11 cellular contexts compared by ENCODE assay signal in genomic region chr10:79072994-79073654, GRCh38. TPM values are rescaled to one million over a fixed set of nuclear protein-coding genes. Genes with fewer than 3 reads are reported as not detected.
A peak's percentile ranks its signal among the peaks of the same experiment; 100 is the strongest.
DNase-seq lines count a peak whose midpoint lies in the region; ATAC-seq and TF ChIP-seq lines count a peak whose summit lies in the region.
"Had no signal": no experiment of that assay in that cellular context is flagged by ENCODE, and none has a peak within 500 bp of the region (broad histone marks: within the 10 kb centered on the region; RNA-seq: fewer than 3 reads in every experiment).

No MANE protein-coding gene starts in this region.

- H3K9me3 Mint-ChIP-seq in CD4-positive, alpha-beta T cell, result no peaks in the 10 kb centered on the region
- H3K9me3 Mint-ChIP-seq: activated CD4-positive, alpha-beta T cell treated with anti-CD3 and anti-CD28 coated beads, Interleukin-2, amount 10 ng/mL, durations not matched to agents 24 days and 14 days; immature natural killer cell had no signal

- H3K27ac ChIP-seq in CD4-positive, alpha-beta T cell (ENCODE audit: low read depth, low read length), result no peak overlapping the region
- peak overlapping the region; percentile 75 for H3K27ac ChIP-seq in Panc1 (ENCODE audit: low read length)
- H3K27ac ChIP-seq in rectal smooth muscle tissue (ENCODE audit: low read depth, low read length), result peak overlapping the region; percentile 99

- POLR2A ChIA-PET in CD4-positive, alpha-beta T cell (lab: Charles Lee), result interaction anchor here (0.7 kb wide), 1 partner anchor 1418 kb away, joined by 3 read pairs; no protein-coding TSS in a partner anchor
- POLR2A ChIA-PET in Panc1 (lab: Charles Lee), result no interaction called here

- DNase-seq in CD4-positive, alpha-beta T cell, result no peak
- DNase-seq in Panc1 (ENCODE audit: low read depth, low spot score), result no peak
- no peak for DNase-seq in fibroblast of the aortic adventitia (ENCODE audit: low read depth)
- no peak for DNase-seq in germinal center (ENCODE audit: low spot score)
- no peak for DNase-seq in HCEC 1CT
- DNase-seq: activated CD4-positive, alpha-beta T cell treated with anti-CD3 and anti-CD28 coated beads, Interleukin-2, amount 10 ng/mL, durations not matched to agents 24 days and 14 days; immature natural killer cell; MM.1S had no signal

- no peak overlapping the region for H3K4me3 ChIP-seq in Panc1 (ENCODE audit: low read depth in 2 of 2, low read length in 2 of 2)
- peak overlapping the region; percentile 96 for H3K4me3 ChIP-seq in fibroblast of the aortic adventitia (ENCODE audit: low read depth, low read length)
- H3K4me3 ChIP-seq in rectal smooth muscle tissue (ENCODE audit: low read length), result peak overlapping the region; percentile 97

- no peaks in the 10 kb centered on the region for H3K27me3 Mint-ChIP-seq in CD4-positive, alpha-beta T cell

- H3K4me1 Mint-ChIP-seq in CD4-positive, alpha-beta T cell (ENCODE audit: low read depth), result peaks cover 32% of the 10 kb centered on the region

- CTCF ChIA-PET in CD4-positive, alpha-beta T cell (lab: Charles Lee), result no interaction called here
- CTCF ChIA-PET in Panc1 (lab: Charles Lee), result interaction anchor here (0.6 kb wide), 1 partner anchor 65 kb away, joined by 3 read pairs; no protein-coding TSS in a partner anchor

- TF ChIP-seq CTCF in CD4-positive, alpha-beta T cell (IDR thresholded peaks at IDR 0.05), result no peak
- TF ChIP-seq CTCF in Panc1 (IDR thresholded peaks at IDR 0.05), result no peak
- peak; percentile 7 for TF ChIP-seq CTCF in fibroblast of the aortic adventitia (IDR thresholded peaks at IDR 0.05; ENCODE audit: insufficient read depth, low read length)

- ATAC-seq in CD4-positive, alpha-beta T cell (ENCODE audit: poor library complexity), result no peak
- ATAC-seq in Panc1 (no peak), HG03520 (IDR thresholded peaks at IDR 0.05; ENCODE audit: unreplicated experiment) (no peak)
- no peak for ATAC-seq in activated CD4-positive, CD25-positive, alpha-beta regulatory T cell treated with anti-CD3 and anti-CD28 coated beads, Interleukin-2, amount 50 U/mL, for 24 hours

- H3K9me3 ChIP-seq in CD4-positive, alpha-beta T cell (ENCODE audit: control insufficient read depth, low read length), result no peaks in the 10 kb centered on the region
- no peaks in the 10 kb centered on the region for H3K9me3 ChIP-seq in Panc1 (ENCODE audit: control insufficient read depth, insufficient read depth, low read depth, low read length)

- intact Hi-C loops in CD4-positive, alpha-beta T cell (cut with DNase I, micrococcal nuclease), result loop anchor here in 1 of 2 experiments (5.0 kb wide), 2 partner anchors 74 to 1026 kb away; no protein-coding TSS in a partner anchor
- intact Hi-C loops in Panc1 (cut with micrococcal nuclease; ENCODE audit: unreplicated experiment), result no loop called here

- peaks cover 9% of the 10 kb centered on the region for H3K36me3 Mint-ChIP-seq in CD4-positive, alpha-beta T cell (ENCODE audit: low read depth)
- H3K36me3 Mint-ChIP-seq: immature natural killer cell had no signal

- peak overlapping the region; percentile 38 for H3K9ac ChIP-seq in rectal smooth muscle tissue (ENCODE audit: low read length)

- H3K36me3 ChIP-seq in Panc1 (ENCODE audit: control insufficient read depth, insufficient read depth, low read length) (no peaks in the 10 kb centered on the region), rectal smooth muscle tissue (ENCODE audit: control insufficient read depth, insufficient read depth, low read length) (no peaks in the 10 kb centered on the region)

- no TSS peak for BruUV-seq in Panc1 (replicated peaks; lab: Mats Ljungman, UMichigan)

- H3K27ac Mint-ChIP-seq in CD4-positive, alpha-beta T cell, result no peak overlapping the region
- H3K27ac Mint-ChIP-seq: activated CD4-positive, alpha-beta T cell treated with anti-CD3 and anti-CD28 coated beads, Interleukin-2, amount 10 ng/mL, durations not matched to agents 24 days and 14 days had no signal

- no peaks in the 10 kb centered on the region for H3K27me3 ChIP-seq in CD4-positive, alpha-beta T cell (ENCODE audit: control insufficient read depth, insufficient read depth, low read length)
- H3K27me3 ChIP-seq in Panc1 (ENCODE audit: control insufficient read depth, insufficient read depth, low read length) (no peaks in the 10 kb centered on the region), rectal smooth muscle tissue (ENCODE audit: control insufficient read depth, insufficient read depth, low read length) (no peaks in the 10 kb centered on the region)

- H3K4me1 ChIP-seq in Panc1 (ENCODE audit: control insufficient read depth, insufficient read depth, low read length) (peaks cover 69% of the 10 kb centered on the region), rectal smooth muscle tissue (ENCODE audit: control insufficient read depth, insufficient read depth, low read length) (peaks cover 51% of the 10 kb centered on the region)

- in situ Hi-C loops in Panc1 (cut with HindIII; ENCODE audit: low pct_unique_long_range_greater_than_20kb, low sequenced_read_pairs), result no loop called here

- H3K4me3 Mint-ChIP-seq in CD4-positive, alpha-beta T cell, result peak overlapping the region; percentile 87

RNA-seq across cellular contexts. Expression of gene ZMIZ1, which starts 4.4 kb away (rescaled TPM):
- 10 to 100 TPM; 14.6 to 15.5 TPM for total RNA-seq in CD4-positive, alpha-beta T cell
- total RNA-seq in Panc1 (2021; ENCODE audit: unreplicated experiment), result 34.2 TPM
- 29.1 TPM for polyA plus RNA-seq in Panc1 (2012; ENCODE audit: insufficient read length)
- 15.0 and 28.1 TPM in 2 replicates for total RNA-seq in fibroblast of the aortic adventitia (ENCODE audit: low replicate concordance)

Comparison
In these comparisons a context has a peak if more than half of its experiments do, and no peak if none do; other contexts are left out.
1. H3K4me3 ChIP-seq: peak in fibroblast of the aortic adventitia (single experiment) and rectal smooth muscle tissue (single experiment); none in Panc1 (0 of 2).